ENCODE assay signal across 1 cellular context in the genomic region with DNA sequence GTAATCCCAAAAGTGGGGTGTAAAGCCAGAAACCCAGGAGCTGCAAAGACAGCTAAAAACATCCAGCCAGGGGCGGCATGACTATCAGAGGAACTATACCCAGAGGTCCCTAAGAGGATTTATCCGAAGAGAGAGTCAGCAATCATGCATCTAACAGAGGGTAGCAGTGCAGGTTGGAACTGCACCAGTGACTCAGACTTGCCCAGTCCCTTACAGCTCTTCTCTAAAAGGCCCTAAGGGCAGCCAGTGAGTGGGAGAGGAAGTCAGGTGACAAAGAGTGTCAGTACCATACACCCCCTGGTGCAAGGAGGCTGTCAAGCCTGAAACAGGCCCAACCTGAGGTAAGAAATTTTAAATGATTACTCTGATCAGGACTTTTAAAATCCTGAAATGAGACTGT.
TF ChIP-seq lines count a peak whose summit lies in the region.

No MANE protein-coding gene starts in this region.

TF ChIP-seq in GM23338, 12 proteins besides CTCF, POLR2A, EP300 and RAD21:
- TF ChIP-seq ZNF462 (CRISPR knock-in tag; IDR thresholded peaks at IDR 0.05) = no peak
- TF ChIP-seq, protein P1, sequence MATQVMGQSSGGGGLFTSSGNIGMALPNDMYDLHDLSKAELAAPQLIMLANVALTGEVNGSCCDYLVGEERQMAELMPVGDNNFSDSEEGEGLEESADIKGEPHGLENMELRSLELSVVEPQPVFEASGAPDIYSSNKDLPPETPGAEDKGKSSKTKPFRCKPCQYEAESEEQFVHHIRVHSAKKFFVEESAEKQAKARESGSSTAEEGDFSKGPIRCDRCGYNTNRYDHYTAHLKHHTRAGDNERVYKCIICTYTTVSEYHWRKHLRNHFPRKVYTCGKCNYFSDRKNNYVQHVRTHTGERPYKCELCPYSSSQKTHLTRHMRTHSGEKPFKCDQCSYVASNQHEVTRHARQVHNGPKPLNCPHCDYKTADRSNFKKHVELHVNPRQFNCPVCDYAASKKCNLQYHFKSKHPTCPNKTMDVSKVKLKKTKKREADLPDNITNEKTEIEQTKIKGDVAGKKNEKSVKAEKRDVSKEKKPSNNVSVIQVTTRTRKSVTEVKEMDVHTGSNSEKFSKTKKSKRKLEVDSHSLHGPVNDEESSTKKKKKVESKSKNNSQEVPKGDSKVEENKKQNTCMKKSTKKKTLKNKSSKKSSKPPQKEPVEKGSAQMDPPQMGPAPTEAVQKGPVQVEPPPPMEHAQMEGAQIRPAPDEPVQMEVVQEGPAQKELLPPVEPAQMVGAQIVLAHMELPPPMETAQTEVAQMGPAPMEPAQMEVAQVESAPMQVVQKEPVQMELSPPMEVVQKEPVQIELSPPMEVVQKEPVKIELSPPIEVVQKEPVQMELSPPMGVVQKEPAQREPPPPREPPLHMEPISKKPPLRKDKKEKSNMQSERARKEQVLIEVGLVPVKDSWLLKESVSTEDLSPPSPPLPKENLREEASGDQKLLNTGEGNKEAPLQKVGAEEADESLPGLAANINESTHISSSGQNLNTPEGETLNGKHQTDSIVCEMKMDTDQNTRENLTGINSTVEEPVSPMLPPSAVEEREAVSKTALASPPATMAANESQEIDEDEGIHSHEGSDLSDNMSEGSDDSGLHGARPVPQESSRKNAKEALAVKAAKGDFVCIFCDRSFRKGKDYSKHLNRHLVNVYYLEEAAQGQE (IDR thresholded peaks at IDR 0.05; ENCODE audit: unreplicated experiment) = no peak
